Comparison of ENCODE assay signal across 1 cellular context in the genomic region with DNA sequence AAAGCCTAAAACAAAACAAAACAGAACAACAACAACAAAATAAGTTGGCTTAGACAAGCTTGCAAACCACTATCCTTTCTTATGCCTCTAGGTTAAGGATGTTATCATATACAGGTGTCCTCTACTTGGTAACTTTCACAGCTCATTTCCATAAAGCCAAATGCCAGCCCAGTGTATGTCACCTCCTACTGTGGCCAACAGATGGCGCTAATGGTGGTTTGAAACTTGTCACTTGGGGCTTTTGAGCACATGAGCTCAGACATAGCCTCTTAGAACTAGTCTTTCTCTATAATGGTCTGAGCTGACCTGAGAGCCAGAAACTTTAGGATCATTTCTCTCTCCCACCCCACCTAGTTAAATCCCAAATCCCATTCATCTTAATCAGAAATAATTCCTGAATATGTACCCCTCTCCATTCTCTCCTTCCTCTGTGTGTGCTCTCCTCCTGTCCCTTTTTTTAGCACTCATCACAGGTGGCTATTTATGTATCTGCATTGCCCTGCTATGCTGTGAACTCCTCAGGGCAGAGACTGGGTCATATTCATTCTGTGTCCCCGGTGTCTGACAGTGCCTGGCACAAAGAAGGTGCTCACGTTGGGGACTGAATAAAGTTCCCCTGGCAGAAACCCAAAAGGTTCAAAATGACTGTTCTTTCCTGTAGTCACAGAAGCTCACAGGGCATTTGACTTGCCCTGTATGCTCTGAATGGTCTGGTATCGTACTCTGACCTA.
TF ChIP-seq lines count a peak whose summit lies in the region.

No MANE protein-coding gene starts in this region.

TF ChIP-seq in H1, 55 proteins besides CTCF, POLR2A, EP300 and RAD21:
- TF ChIP-seq KDM4A (IDR thresholded peaks at IDR 0.05; ENCODE audit: low read depth, low read length, severe bottlenecking) (no peak), ASH2L (IDR thresholded peaks at IDR 0.05; ENCODE audit: low read length) (no peak), HDAC6 (IDR thresholded peaks at IDR 0.05; ENCODE audit: low read depth, low read length) (no peak), CHD2 (IDR thresholded peaks at IDR 0.05; ENCODE audit: low read length) (no peak), CBX8 (IDR thresholded peaks at IDR 0.05; ENCODE audit: borderline replicate concordance, low read depth, low read length) (no peak), TAF7 (optimal IDR thresholded peaks at IDR 0.05; ENCODE audit: borderline replicate concordance, low read depth, low read length) (no peak), BACH1 (IDR thresholded peaks at IDR 0.05; ENCODE audit: low read length) (no peak), BCL11A (IDR thresholded peaks at IDR 0.05; ENCODE audit: low read depth in 2 of 2, low read length in 2 of 2) (no peak), POU5F1 (IDR thresholded peaks at IDR 0.05; ENCODE audit: low read depth, low read length) (no peak), SRF (IDR thresholded peaks at IDR 0.05; ENCODE audit: low read depth, low read length) (no peak), BRCA1 (IDR thresholded peaks at IDR 0.05; ENCODE audit: low read depth, low read length) (no peak), HDAC2 (IDR thresholded peaks at IDR 0.05; ENCODE audit: borderline replicate concordance in 1 of 2, low read depth in 2 of 2, low read length in 2 of 2) (no peak), SIX5 (IDR thresholded peaks at IDR 0.05; ENCODE audit: low read depth, low read length) (no peak), FOSL1 (IDR thresholded peaks at IDR 0.05; ENCODE audit: insufficient read depth, low read depth, low read length) (no peak), RXRA (IDR thresholded peaks at IDR 0.05; ENCODE audit: insufficient read depth, low read depth, low read length) (no peak), RFX5 (IDR thresholded peaks at IDR 0.05; ENCODE audit: borderline replicate concordance, low read depth, low read length) (no peak), POLR2AphosphoS5 (IDR thresholded peaks at IDR 0.05; ENCODE audit: low read depth, low read length) (no peak), CBX5 (IDR thresholded peaks at IDR 0.05; ENCODE audit: low read depth, low read length) (no peak)
- TF ChIP-seq, protein P1, sequence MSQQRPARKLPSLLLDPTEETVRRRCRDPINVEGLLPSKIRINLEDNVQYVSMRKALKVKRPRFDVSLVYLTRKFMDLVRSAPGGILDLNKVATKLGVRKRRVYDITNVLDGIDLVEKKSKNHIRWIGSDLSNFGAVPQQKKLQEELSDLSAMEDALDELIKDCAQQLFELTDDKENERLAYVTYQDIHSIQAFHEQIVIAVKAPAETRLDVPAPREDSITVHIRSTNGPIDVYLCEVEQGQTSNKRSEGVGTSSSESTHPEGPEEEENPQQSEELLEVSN (IDR thresholded peaks at IDR 0.05): no peak
